21 cellular contexts compared by ENCODE assay signal in genomic region chr2:10482460-10482859, GRCh38. TPM values are rescaled to one million over a fixed set of nuclear protein-coding genes. Genes with fewer than 3 reads are reported as not detected.
DNase-seq lines count a peak whose midpoint lies in the region; ATAC-seq and TF ChIP-seq lines count a peak whose summit lies in the region.
"Had no signal": no experiment of that assay in that cellular context is flagged by ENCODE, and none has a peak within 500 bp of the region (broad histone marks: within the 10 kb centered on the region; RNA-seq: fewer than 3 reads in every experiment).

No MANE protein-coding gene starts in this region.

- H3K4me3 ChIP-seq in hepatocyte: no peak overlapping the region
- H3K4me3 ChIP-seq in spleen: no peak overlapping the region
- H3K4me3 ChIP-seq: A549, GM12878 had no signal

- H3K27ac Mint-ChIP-seq in nephron: peak overlapping the region; percentile 35 to 83 (median 40)
- H3K27ac Mint-ChIP-seq: B cell, CD14-positive monocyte had no signal

- peaks cover 12% of the 10 kb centered on the region for H3K4me1 Mint-ChIP-seq in nephron
- H3K4me1 Mint-ChIP-seq: CD14-positive monocyte had no signal

- H3K9me2 ChIP-seq in hepatocyte (replicated peaks; ENCODE audit: insufficient read depth): no peaks in the 10 kb centered on the region

- peaks cover 10% of the 10 kb centered on the region for H3K4me1 ChIP-seq in hepatocyte (ENCODE audit: insufficient read depth)
- peaks cover 0 to 2% (median 0%) of the 10 kb centered on the region in 6 donors for H3K4me1 ChIP-seq in spleen

- H3K27ac ChIP-seq in hepatocyte: peak overlapping the region; percentile 79
- H3K27ac ChIP-seq in spleen: no peak overlapping the region
- H3K27ac ChIP-seq: A549 had no signal

- H3K79me2 ChIP-seq in hepatocyte: no peaks in the 10 kb centered on the region

- ATAC-seq in GM21717 (IDR thresholded peaks at IDR 0.05; ENCODE audit: unreplicated experiment) (no peak), GM21529 (IDR thresholded peaks at IDR 0.05; ENCODE audit: unreplicated experiment) (no peak), HG03108 (IDR thresholded peaks at IDR 0.05; ENCODE audit: unreplicated experiment) (no peak)
- ATAC-seq: A549, GM12878, HCT116, Right ventricle myocardium inferior had no signal

- WGBS in hepatocyte (ENCODE audit: low lambda C conversion rate, missing lambda C conversion rate): 69% methylated on average over 8 of the region's 8 CpGs
- WGBS in spleen, 5 donors: 76 to 88% (median 83%) methylated on average over 8 of the region's 8 CpGs

- no peaks in the 10 kb centered on the region for H3K9me3 Mint-ChIP-seq in nephron
- H3K9me3 Mint-ChIP-seq: CD14-positive monocyte had no signal

- peak; percentile 63 for DNase-seq in HuH-7 (ENCODE audit: low spot score)
- DNase-seq in hepatocyte (ENCODE audit: low spot score): peak; percentile 63
- DNase-seq in spleen: peak; percentile 43
- DNase-seq in cerebellum (ENCODE audit: low spot score): no peak
- DNase-seq: DMS79, Kasumi-1, NCI-H1417, NCI-H1694 treated with DMSO at 0.1 percent for 48 hours, NCI-H446, NCI-H526 treated with DMSO at 0.1 percent for 48 hours, OCI-M1 had no signal

- H3K36me3 ChIP-seq in hepatocyte (replicated peaks; ENCODE audit: insufficient read depth, low read depth): no peaks in the 10 kb centered on the region
- no peaks in the 10 kb centered on the region for H3K36me3 ChIP-seq in spleen

- no peak for TF ChIP-seq CTCF in hepatocyte (IDR thresholded peaks at IDR 0.05; ENCODE audit: poor library complexity)
- TF ChIP-seq CTCF in nephron (IDR thresholded peaks at IDR 0.05; ENCODE audit: unreplicated experiment in 3 of 3): no peak
- no peak for TF ChIP-seq CTCF in spleen (IDR thresholded peaks at IDR 0.05 in 8 of 11, conservative IDR thresholded peaks at IDR 0.05 in 3 of 11)

- no peaks in the 10 kb centered on the region for H4K20me1 ChIP-seq in hepatocyte (ENCODE audit: insufficient read depth, poor library complexity, severe bottlenecking)

- H2AFZ ChIP-seq in hepatocyte: no peak overlapping the region

- intact Hi-C loops in spleen (cut with DNase I; ENCODE audit: low total_unique reads): no loop called here

- H3K27me3 ChIP-seq in hepatocyte (no peaks in the 10 kb centered on the region), spleen (replicated peaks in 1 of 7) (peaks cover 0 to 26% (median 0%) of the 10 kb centered on the region in 7 donors)

- peak overlapping the region; percentile 53 for H3K4me2 ChIP-seq in hepatocyte
- H3K4me2 ChIP-seq: A549 had no signal

- no peaks in the 10 kb centered on the region for H3K36me3 Mint-ChIP-seq in nephron (ENCODE audit: low read depth)
- H3K36me3 Mint-ChIP-seq: CD14-positive monocyte had no signal

- no peaks in the 10 kb centered on the region for H3K9me3 ChIP-seq in hepatocyte (ENCODE audit: low read depth)
- H3K9me3 ChIP-seq in spleen: no peaks in the 10 kb centered on the region
- H3K9me3 ChIP-seq: A549 had no signal

- no peak for TF ChIP-seq POLR2A in spleen (IDR thresholded peaks at IDR 0.05)

- no peak overlapping the region for H3K4me3 Mint-ChIP-seq in nephron
- H3K4me3 Mint-ChIP-seq: B cell, CD14-positive monocyte had no signal

- H3K27me3 Mint-ChIP-seq in nephron (ENCODE audit: low read depth): peaks cover 17% of the 10 kb centered on the region

RNA-seq across cellular contexts. Expression of gene ODC1, which starts 34.3 kb away (rescaled TPM):
- 140 and 165 TPM in 2 replicates for total RNA-seq in hepatocyte
- polyA plus RNA-seq in hepatocyte: 92.0 and 92.8 TPM in 2 replicates
- total RNA-seq in spleen: 10 to 100 TPM; 28.9 to 84.3 (median 62.8) TPM
- 10 to 100 TPM; 38.0 to 78.1 (median 65.3) TPM for polyA plus RNA-seq in spleen
- 104 TPM for total RNA-seq in cerebellum
